In genomic region chr6:110999634-111000270, GRCh38 we compare ENCODE assay signal across 8 cellular contexts. TPM values are rescaled to one million over a fixed set of nuclear protein-coding genes. Genes with fewer than 3 reads are reported as not detected.
DNase-seq lines count a peak whose midpoint lies in the region; ATAC-seq and TF ChIP-seq lines count a peak whose summit lies in the region.

No MANE protein-coding gene starts in this region.

- H3K9me3 ChIP-seq in cardiac muscle cell (ENCODE audit: low read depth) (no peaks in the 10 kb centered on the region), tibial nerve (no peaks in the 10 kb centered on the region)

- DNase-seq in cardiac muscle cell (ENCODE audit: low read depth in 1 of 2, low spot score in 1 of 2) (peak; percentile 17 to 52), left cardiac atrium (no peak), RKO (ENCODE audit: low spot score) (peak; percentile 46), foreskin fibroblast (peak; percentile 23 to 58), tibial nerve (ENCODE audit: low spot score in 2 of 2) (no peak), COLO668 (lab: John Stamatoyannopoulos, UW; ENCODE audit: unreplicated experiment) (no peak)
- DNase-seq in T-helper 2 cell treated with Interferon-gamma antibody and Interleukin-4, amounts not matched to agents 5 μg/mL and 100 μg/mL, for 36 hours (ENCODE audit: low spot score) = no peak

- no peak overlapping the region for H3K27ac Mint-ChIP-seq in T-helper 2 cell treated with Interferon-gamma antibody and Interleukin-4, amounts not matched to agents 5 μg/mL and 100 μg/mL, for 36 hours

- no peaks in the 10 kb centered on the region for H3K27me3 Mint-ChIP-seq in T-helper 2 cell treated with Interferon-gamma antibody and Interleukin-4, amounts not matched to agents 5 μg/mL and 100 μg/mL, for 36 hours (ENCODE audit: low read depth)

- no peaks in the 10 kb centered on the region for H3K4me1 ChIP-seq in cardiac muscle cell (ENCODE audit: low read depth)
- no peaks in the 10 kb centered on the region for H3K4me1 ChIP-seq in tibial nerve

- ATAC-seq in left cardiac atrium (no peak), GM18870 (IDR thresholded peaks at IDR 0.05; ENCODE audit: unreplicated experiment) (no peak)

- 60 to 61% methylated on average over 2 of the region's 2 CpGs for WGBS in tibial nerve, 2 donors

- H3K27me3 ChIP-seq in cardiac muscle cell = no peaks in the 10 kb centered on the region
- H3K27me3 ChIP-seq in tibial nerve = no peaks in the 10 kb centered on the region

- peaks cover 51% of the 10 kb centered on the region for H3K36me3 Mint-ChIP-seq in T-helper 2 cell treated with Interferon-gamma antibody and Interleukin-4, amounts not matched to agents 5 μg/mL and 100 μg/mL, for 36 hours (ENCODE audit: low read depth)

- peaks cover 3% of the 10 kb centered on the region for H3K4me1 Mint-ChIP-seq in T-helper 2 cell treated with Interferon-gamma antibody and Interleukin-4, amounts not matched to agents 5 μg/mL and 100 μg/mL, for 36 hours (ENCODE audit: low read depth)

- H3K4me3 ChIP-seq in cardiac muscle cell (no peak overlapping the region), foreskin fibroblast (ENCODE audit: low read depth in 1 of 2, low read length in 2 of 2) (no peak overlapping the region), tibial nerve (no peak overlapping the region)

- no peak for TF ChIP-seq EP300 in tibial nerve (IDR thresholded peaks at IDR 0.05)

- H3K27ac ChIP-seq in cardiac muscle cell (no peak overlapping the region), tibial nerve (peak overlapping the region in 1 of 4 donors; percentile 23)

- peak; percentile 39 for TF ChIP-seq CTCF in cardiac muscle cell (IDR thresholded peaks at IDR 0.05; ENCODE audit: low read depth, low read length)
- peak; percentile 25 for TF ChIP-seq CTCF in foreskin fibroblast (IDR thresholded peaks at IDR 0.05; ENCODE audit: low read depth, low read length)
- TF ChIP-seq CTCF in tibial nerve (IDR thresholded peaks at IDR 0.05) = peak; percentile 10 to 48 (median 31)

- H3K36me3 ChIP-seq in cardiac muscle cell = peaks cover 15% of the 10 kb centered on the region
- peaks cover 0 to 86% (median 12%) of the 10 kb centered on the region in 3 donors for H3K36me3 ChIP-seq in tibial nerve

- H3K9me3 Mint-ChIP-seq in T-helper 2 cell treated with Interferon-gamma antibody and Interleukin-4, amounts not matched to agents 5 μg/mL and 100 μg/mL, for 36 hours = no peaks in the 10 kb centered on the region

- no peak overlapping the region for H3K4me3 Mint-ChIP-seq in T-helper 2 cell treated with Interferon-gamma antibody and Interleukin-4, amounts not matched to agents 5 μg/mL and 100 μg/mL, for 36 hours

- TF ChIP-seq POLR2A in tibial nerve (IDR thresholded peaks at IDR 0.05) = no peak

- intact Hi-C loops in left cardiac atrium (cut with DNase I) = no loop called here

RNA-seq across cellular contexts. Expression of gene RPF2, which starts 17.9 kb away (rescaled TPM):
- 16.1 and 18.8 TPM in 2 replicates for total RNA-seq in cardiac muscle cell
- polyA plus RNA-seq in cardiac muscle cell = 40.6 and 42.8 TPM in 2 replicates
- total RNA-seq in left cardiac atrium = 10 to 100 TPM; 24.2 to 29.1 TPM
- total RNA-seq in tibial nerve = 10 to 100 TPM; 16.7 to 31.5 (median 19.4) TPM

RNA-seq across cellular contexts. Expression of gene GTF3C6, which starts 41.2 kb away (rescaled TPM):
- total RNA-seq in cardiac muscle cell (58.5 and 61.9 TPM in 2 replicates), left cardiac atrium (10 to 100 TPM; 80.5 to 86.5 TPM), tibial nerve (10 to 100 TPM; 13.5 to 28.8 (median 22.5) TPM)
- 109 and 138 TPM in 2 replicates for polyA plus RNA-seq in cardiac muscle cell

Comparison
In these comparisons a context has a peak if more than half of its experiments do, and no peak if none do; other contexts are left out.
1. DNase-seq: peak in cardiac muscle cell (2 of 2), RKO (single experiment) and foreskin fibroblast (2 of 2); none in left cardiac atrium (single experiment), tibial nerve (0 of 2), T-helper 2 cell treated with Interferon-gamma antibody and Interleukin-4, amounts not matched to agents 5 μg/mL and 100 μg/mL, for 36 hours (single experiment) and COLO668 (single experiment).
2. Peak in every context shown above with its lines, with median percentiles within 50 percentile points of each other: CTCF ChIP-seq.